In genomic region chr4:175705407-175705806, GRCh38 we compare ENCODE assay signal across 10 cellular contexts.
DNase-seq lines count a peak whose midpoint lies in the region; ATAC-seq and TF ChIP-seq lines count a peak whose summit lies in the region.
"Had no signal": no experiment of that assay in that cellular context is flagged by ENCODE, and none has a peak within 500 bp of the region (broad histone marks: within the 10 kb centered on the region; RNA-seq: fewer than 3 reads in every experiment).

No MANE protein-coding gene starts in this region.

- no peaks in the 10 kb centered on the region for H3K36me3 ChIP-seq in tibial nerve
- H3K36me3 ChIP-seq: BLaER1 treated with 17β-estradiol and CSF1 and Interleukin-3, amounts not matched to agents 10 nM and 100 nM had no signal

- DNase-seq in C1 segment of cervical spinal cord (lab: John Stamatoyannopoulos, UW) (peak in 10 of 14 donors; percentile 11 to 94 (median 50)), NCI-H2227 (lab: John Stamatoyannopoulos, UW; ENCODE audit: unreplicated experiment) (peak; percentile 85), mucosa of gallbladder (ENCODE audit: low spot score) (peak; percentile 42), NCI-H2196 treated with DMSO at 0.1 percent for 48 hours (lab: John Stamatoyannopoulos, UW; ENCODE audit: unreplicated experiment) (no peak), tibial nerve (ENCODE audit: low spot score in 2 of 2) (no peak)
- DNase-seq in activated naive CD4-positive, alpha-beta T cell (lab: John Stamatoyannopoulos, UW), result no peak

- H3K4me3 ChIP-seq in tibial nerve, result no peak overlapping the region
- H3K4me3 ChIP-seq: BLaER1 treated with 17β-estradiol and CSF1 and Interleukin-3, amounts not matched to agents 10 nM and 100 nM had no signal

- no peaks in the 10 kb centered on the region for H3K27me3 ChIP-seq in tibial nerve
- H3K27me3 ChIP-seq: BLaER1 treated with 17β-estradiol and CSF1 and Interleukin-3, amounts not matched to agents 10 nM and 100 nM had no signal

- TF ChIP-seq POLR2A in tibial nerve (IDR thresholded peaks at IDR 0.05), result no peak

- no peak for ATAC-seq in GM19455 (IDR thresholded peaks at IDR 0.05; ENCODE audit: unreplicated experiment)

- TF ChIP-seq EP300 in tibial nerve (IDR thresholded peaks at IDR 0.05), result no peak

- no peak for TF ChIP-seq CTCF in tibial nerve (IDR thresholded peaks at IDR 0.05)

- no peaks in the 10 kb centered on the region for H3K9me3 ChIP-seq in tibial nerve
- H3K9me3 ChIP-seq: BLaER1 treated with 17β-estradiol and CSF1 and Interleukin-3, amounts not matched to agents 10 nM and 100 nM had no signal

- H3K27ac ChIP-seq in cingulate gyrus (ENCODE audit: low read depth, low read length), result peak overlapping the region; percentile 79
- H3K27ac ChIP-seq in tibial nerve, result no peak overlapping the region
- H3K27ac ChIP-seq: BLaER1 treated with 17β-estradiol and CSF1 and Interleukin-3, amounts not matched to agents 10 nM and 100 nM; KMS-11 had no signal

- WGBS in tibial nerve, 2 donors, result 15 to 21% methylated on average over 9 of the region's 9 CpGs

- H3K4me1 ChIP-seq in tibial nerve, result no peaks in the 10 kb centered on the region
- H3K4me1 ChIP-seq: BLaER1 treated with 17β-estradiol and CSF1 and Interleukin-3, amounts not matched to agents 10 nM and 100 nM had no signal

Comparison
In these comparisons a context has a peak if more than half of its experiments do, and no peak if none do; other contexts are left out.
1. DNase-seq: peak in C1 segment of cervical spinal cord (10 of 14), NCI-H2227 (single experiment) and mucosa of gallbladder (single experiment); none in NCI-H2196 treated with DMSO at 0.1 percent for 48 hours (single experiment), activated naive CD4-positive, alpha-beta T cell (0 of 4) and tibial nerve (0 of 2).